Comparison of ENCODE assay signal across 21 cellular contexts in genomic region chr3:16063603-16064002, GRCh38.
DNase-seq lines count a peak whose midpoint lies in the region; TF ChIP-seq lines count a peak whose summit lies in the region.
"Had no signal": no experiment of that assay in that cellular context is flagged by ENCODE, and none has a peak within 500 bp of the region (broad histone marks: within the 10 kb centered on the region; RNA-seq: fewer than 3 reads in every experiment).

No MANE protein-coding gene starts in this region.

- no peak overlapping the region for H3K4me3 ChIP-seq in esophagus muscularis mucosa
- no peak overlapping the region for H3K4me3 ChIP-seq in tibial nerve
- H3K4me3 ChIP-seq: GM12878, K562, SJSA1 had no signal

- H3K9me3 ChIP-seq in esophagus muscularis mucosa: no peaks in the 10 kb centered on the region
- no peaks in the 10 kb centered on the region for H3K9me3 ChIP-seq in tibial nerve
- H3K9me3 ChIP-seq: neutrophil, SJSA1 had no signal

- no peak for TF ChIP-seq POLR2A in esophagus muscularis mucosa (IDR thresholded peaks at IDR 0.05; ENCODE audit: low read depth)
- TF ChIP-seq POLR2A in tibial nerve (IDR thresholded peaks at IDR 0.05): no peak

- H3K4me1 ChIP-seq in esophagus muscularis mucosa (peaks cover 32 to 60% (median 56%) of the 10 kb centered on the region in 4 donors), tibial nerve (peaks cover 3 to 74% (median 45%) of the 10 kb centered on the region in 4 donors)

- DNase-seq in SK-MEL-5 (ENCODE audit: low read depth, low spot score) (peak; percentile 97), esophagus muscularis mucosa (ENCODE audit: extremely low spot score) (no peak), middle frontal gyrus (ENCODE audit: extremely low spot score, low spot score) (peak; percentile 82), tibial nerve (ENCODE audit: low spot score in 2 of 2) (no peak), DMS79 (lab: John Stamatoyannopoulos, UW) (no peak), NOMO-1 treated with DMSO at 0.1 percent for 48 hours (lab: John Stamatoyannopoulos, UW; ENCODE audit: unreplicated experiment) (no peak), NCI-H510A (lab: John Stamatoyannopoulos, UW) (no peak)
- DNase-seq: activated CD4-positive, CD25-positive, alpha-beta regulatory T cell; activated naive CD8-positive, alpha-beta T cell treated with anti-CD3 and anti-CD28 coated beads for 36 hours; Calu3; effector CD8-positive, alpha-beta T cell; left colon; NCI-H1048; NCI-H2107; NCI-H526 treated with DMSO at 0.1 percent for 48 hours; stimulated activated naive CD8-positive, alpha-beta T cell treated with anti-CD3 and anti-CD28 coated beads, Interleukin-15, Interleukin-2, amounts not matched to agents 100 U/mL and 50 U/mL, for 24 hours; T-helper 2 cell had no signal

- H3K27ac ChIP-seq in esophagus muscularis mucosa (replicated peaks in 1 of 4) (peak overlapping the region; percentile 66 to 80 (median 71)), tibial nerve (peak overlapping the region; percentile 74 to 97 (median 94))
- H3K27ac ChIP-seq: neutrophil, SJSA1 had no signal

- TF ChIP-seq EP300 in esophagus muscularis mucosa (IDR thresholded peaks at IDR 0.05): no peak
- TF ChIP-seq EP300 in tibial nerve (IDR thresholded peaks at IDR 0.05): peak in 1 of 2 donors; percentile 83

- TF ChIP-seq CTCF in esophagus muscularis mucosa (IDR thresholded peaks at IDR 0.05) (no peak), tibial nerve (IDR thresholded peaks at IDR 0.05) (no peak)

- in situ Hi-C loops in SK-MEL-5 (cut with HindIII; ENCODE audit: low pct_unique_long_range_greater_than_20kb, low sequenced_read_pairs): no loop called here

- intact Hi-C loops in esophagus muscularis mucosa (cut with DNase I): no loop called here

- no peaks in the 10 kb centered on the region for H3K36me3 ChIP-seq in esophagus muscularis mucosa
- H3K36me3 ChIP-seq in tibial nerve: no peaks in the 10 kb centered on the region
- H3K36me3 ChIP-seq: neutrophil, SJSA1 had no signal

- WGBS in esophagus muscularis mucosa: 56% methylated on average over 2 of the region's 2 CpGs
- WGBS in tibial nerve, 2 donors: 48 to 54% methylated on average over 2 of the region's 2 CpGs

- no peaks in the 10 kb centered on the region for H3K27me3 ChIP-seq in esophagus muscularis mucosa
- no peaks in the 10 kb centered on the region for H3K27me3 ChIP-seq in tibial nerve
- H3K27me3 ChIP-seq: neutrophil, SJSA1 had no signal

Comparison
In these comparisons a context has a peak if more than half of its experiments do, and no peak if none do; other contexts are left out.
1. DNase-seq: peak in SK-MEL-5 (single experiment) and middle frontal gyrus (single experiment); none in esophagus muscularis mucosa (single experiment), tibial nerve (0 of 2), DMS79 (single experiment), NOMO-1 treated with DMSO at 0.1 percent for 48 hours (single experiment) and NCI-H510A (single experiment).